ENCODE assay signal across 11 cellular contexts in the genomic region with DNA sequence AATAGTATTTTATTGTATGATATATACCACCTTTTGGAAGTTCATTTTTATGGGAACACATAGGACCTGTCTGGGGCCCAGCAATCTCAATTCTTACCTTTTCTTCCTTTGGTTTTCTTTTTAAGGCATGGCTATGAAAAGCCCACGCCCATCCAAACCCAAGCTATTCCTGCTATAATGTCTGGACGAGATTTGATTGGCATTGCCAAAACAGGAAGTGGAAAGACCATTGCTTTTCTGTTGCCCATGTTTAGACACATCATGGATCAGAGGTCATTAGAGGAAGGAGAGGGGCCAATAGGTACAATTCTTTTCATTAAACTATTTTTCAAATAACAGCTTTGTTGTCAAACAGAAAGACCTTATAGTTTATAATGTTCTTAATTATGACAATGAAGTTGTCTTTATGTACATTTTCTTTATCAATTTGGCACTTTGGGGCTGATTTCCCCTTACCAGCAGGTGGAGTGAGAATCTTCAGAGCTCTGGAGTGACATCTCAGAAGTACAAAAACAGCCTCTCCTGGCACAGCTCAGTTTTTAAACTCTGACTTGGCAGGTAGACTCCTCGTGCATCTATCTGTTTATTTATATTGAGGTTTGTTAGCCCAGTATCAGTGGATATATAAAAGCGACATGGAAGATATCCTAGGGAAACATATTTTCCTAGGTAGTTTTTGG. TPM values are rescaled to one million over a fixed set of nuclear protein-coding genes. Genes with fewer than 3 reads are reported as not detected.
A peak's percentile ranks its signal among the peaks of the same experiment; 100 is the strongest.
DNase-seq lines count a peak whose midpoint lies in the region; ATAC-seq and TF ChIP-seq lines count a peak whose summit lies in the region.
"Had no signal": no experiment of that assay in that cellular context is flagged by ENCODE, and none has a peak within 500 bp of the region (broad histone marks: within the 10 kb centered on the region; RNA-seq: fewer than 3 reads in every experiment).

No MANE protein-coding gene starts in this region.

- no peak overlapping the region for H3K27ac ChIP-seq in naive thymus-derived CD4-positive, alpha-beta T cell (ENCODE audit: low read depth, low read length)
- H3K27ac ChIP-seq in dorsolateral prefrontal cortex, result no peak overlapping the region

- no peaks in the 10 kb centered on the region for H3K9me3 Mint-ChIP-seq in chondrocyte (ENCODE audit: low read depth)
- no peaks in the 10 kb centered on the region for H3K9me3 Mint-ChIP-seq in naive thymus-derived CD4-positive, alpha-beta T cell
- no peaks in the 10 kb centered on the region for H3K9me3 Mint-ChIP-seq in Caco-2 (ENCODE audit: unreplicated experiment)

- peaks cover 22% of the 10 kb centered on the region for H3K36me3 Mint-ChIP-seq in chondrocyte (ENCODE audit: low read depth)
- peaks cover 0 to 40% (median 33%) of the 10 kb centered on the region in 5 donors for H3K36me3 Mint-ChIP-seq in naive thymus-derived CD4-positive, alpha-beta T cell
- H3K36me3 Mint-ChIP-seq in Caco-2 (ENCODE audit: insufficient read depth, unreplicated experiment), result peaks cover 93% of the 10 kb centered on the region

- H3K36me3 ChIP-seq in naive thymus-derived CD4-positive, alpha-beta T cell (ENCODE audit: control insufficient read depth in 2 of 3, insufficient read depth in 3 of 3, low read length in 3 of 3), result peaks cover 11 to 79% (median 13%) of the 10 kb centered on the region in 3 experiments
- H3K36me3 ChIP-seq in Caco-2 (ENCODE audit: control insufficient read depth, insufficient read depth, low read length), result peaks cover 2% of the 10 kb centered on the region; the same call in 1 of the 2 replicates

- H3K4me1 ChIP-seq in naive thymus-derived CD4-positive, alpha-beta T cell (ENCODE audit: control insufficient read depth in 2 of 2, insufficient read depth in 2 of 2, low read length in 2 of 2), result no peaks in the 10 kb centered on the region
- no peaks in the 10 kb centered on the region for H3K4me1 ChIP-seq in Caco-2

- CTCF ChIA-PET in naive thymus-derived CD4-positive, alpha-beta T cell (lab: Charles Lee), result interaction anchor here (0.5 to 1.0 kb wide), 3 partner anchors 27 to 481 kb away, joined by 3 to 4 read pairs (median 3); no protein-coding TSS in a partner anchor
- CTCF ChIA-PET in Caco-2 (lab: Charles Lee), result interaction anchor here (0.6 to 1.0 kb wide), 2 partner anchors 121 to 1314 kb away, joined by 3 to 5 read pairs; a partner anchor contains a TSS

- intact Hi-C loops in naive thymus-derived CD4-positive, alpha-beta T cell (cut with micrococcal nuclease), result loop anchor here (1.0 to 5.0 kb wide), 2 partner anchors 121 to 408 kb away; a partner anchor contains a TSS
- intact Hi-C loops in dorsolateral prefrontal cortex (cut with DNase I), result no loop called here
- intact Hi-C loops in Caco-2 (cut with micrococcal nuclease; ENCODE audit: unreplicated experiment), result no loop called here

- H3K4me3 ChIP-seq in naive thymus-derived CD4-positive, alpha-beta T cell (ENCODE audit: low read length), result no peak overlapping the region
- H3K4me3 ChIP-seq in dorsolateral prefrontal cortex (no peak overlapping the region), Caco-2 (ENCODE audit: low read depth, low read length) (no peak overlapping the region)

- H3K9me3 ChIP-seq in naive thymus-derived CD4-positive, alpha-beta T cell (ENCODE audit: control insufficient read depth in 2 of 3, low read length in 3 of 3), result no peaks in the 10 kb centered on the region
- no peaks in the 10 kb centered on the region for H3K9me3 ChIP-seq in Caco-2

- POLR2A ChIA-PET in naive thymus-derived CD4-positive, alpha-beta T cell (lab: Charles Lee), result interaction anchor here (1.1 kb wide), 1 partner anchor 121 kb away, joined by 3 read pairs; a partner anchor contains a TSS
- POLR2A ChIA-PET in Caco-2 (lab: Charles Lee), result no interaction called here

- H3K27me3 Mint-ChIP-seq in chondrocyte (ENCODE audit: low read depth) (no peaks in the 10 kb centered on the region), Caco-2 (ENCODE audit: insufficient read depth, unreplicated experiment) (no peaks in the 10 kb centered on the region)
- H3K27me3 Mint-ChIP-seq in naive thymus-derived CD4-positive, alpha-beta T cell, result no peaks in the 10 kb centered on the region
- H3K27me3 Mint-ChIP-seq: progenitor cell of endocrine pancreas had no signal

- TF ChIP-seq CTCF in LNCAP (IDR thresholded peaks at IDR 0.05) (peak; percentile 63), chondrocyte (IDR thresholded peaks at IDR 0.05) (peak; percentile 53), dorsolateral prefrontal cortex (IDR thresholded peaks at IDR 0.05 in 54 of 56, conservative IDR thresholded peaks at IDR 0.05 in 2 of 56; ENCODE audit: low read depth in 1 of 56, partially characterized antibody in 56 of 56) (peak in 2 of 56 donors; percentile 10 to 14), Caco-2 (IDR thresholded peaks at IDR 0.05; ENCODE audit: insufficient read depth in 1 of 2, low read depth in 1 of 2, low read length in 1 of 2, severe bottlenecking in 1 of 2, unreplicated experiment in 1 of 2) (peak in 1 of 2 experiments; percentile 21)

- no peak overlapping the region for H3K27ac Mint-ChIP-seq in chondrocyte (ENCODE audit: unreplicated experiment)
- H3K27ac Mint-ChIP-seq in naive thymus-derived CD4-positive, alpha-beta T cell, result peak overlapping the region in 4 of 9 donors; percentile 14 to 31 (median 24)
- H3K27ac Mint-ChIP-seq in Caco-2 (ENCODE audit: unreplicated experiment), result no peak overlapping the region

- H3K4me3 Mint-ChIP-seq in chondrocyte (ENCODE audit: unreplicated experiment), result no peak overlapping the region
- H3K4me3 Mint-ChIP-seq in naive thymus-derived CD4-positive, alpha-beta T cell, result no peak overlapping the region
- no peak overlapping the region for H3K4me3 Mint-ChIP-seq in Caco-2 (ENCODE audit: unreplicated experiment)

- BruUV-seq in Caco-2 (replicated peaks; lab: Mats Ljungman, UMichigan), result no TSS peak

- H3K4me1 Mint-ChIP-seq in chondrocyte (ENCODE audit: low read depth), result no peaks in the 10 kb centered on the region
- peaks cover 0 to 3% (median 0%) of the 10 kb centered on the region in 7 donors for H3K4me1 Mint-ChIP-seq in naive thymus-derived CD4-positive, alpha-beta T cell
- no peaks in the 10 kb centered on the region for H3K4me1 Mint-ChIP-seq in Caco-2 (ENCODE audit: low read depth, unreplicated experiment)

- H3K27me3 ChIP-seq in naive thymus-derived CD4-positive, alpha-beta T cell (ENCODE audit: control insufficient read depth in 2 of 2, insufficient read depth in 2 of 2, low read length in 2 of 2), result no peaks in the 10 kb centered on the region
- no peaks in the 10 kb centered on the region for H3K27me3 ChIP-seq in dorsolateral prefrontal cortex
- H3K27me3 ChIP-seq in Caco-2 (replicated peaks; ENCODE audit: control insufficient read depth, insufficient read depth, low read length), result no peaks in the 10 kb centered on the region

- ATAC-seq in naive thymus-derived CD4-positive, alpha-beta T cell, result no peak
- ATAC-seq in GM18909 (IDR thresholded peaks at IDR 0.05; ENCODE audit: poor library complexity, unreplicated experiment), result no peak
- no peak for ATAC-seq in GM21619 (IDR thresholded peaks at IDR 0.05; ENCODE audit: unreplicated experiment)

- DNase-seq in Daoy (ENCODE audit: low read depth) (peak; percentile 7), chondrocyte (ENCODE audit: low spot score) (no peak), dorsolateral prefrontal cortex (no peak), Caco-2 (no peak)
- peak in 5 of 9 donors; percentile 1 to 28 (median 21) for DNase-seq in naive thymus-derived CD4-positive, alpha-beta T cell
- DNase-seq: activated effector memory CD4-positive, alpha-beta T cell treated with Interleukin-2 at 50 U/mL for 16 hours; NCI-H1092 treated with DMSO at 0.1 percent for 48 hours had no signal

RNA-seq across cellular contexts. Expression of a gene that starts 25.8 kb away (rescaled TPM):
- total RNA-seq in Daoy (2014; rRNA removed; shearing (Covaris generic)), result 35.1 and 69.1 TPM in 2 replicates
- total RNA-seq in chondrocyte, result 32.0 to 55.8 TPM (median 37.8 TPM) in 3 replicates
- 10 to 100 TPM; 51.2 to 72.5 (median 64.2) TPM for total RNA-seq in naive thymus-derived CD4-positive, alpha-beta T cell
- 10 to 100 TPM; 18.0 to 23.7 TPM for polyA plus RNA-seq in naive thymus-derived CD4-positive, alpha-beta T cell
- total RNA-seq in dorsolateral prefrontal cortex, result 10 to 100 TPM; 39.7 to 84.6 (median 56.9) TPM
- total RNA-seq in Caco-2 (2022), result 96.1 and 116 TPM in 2 replicates

RNA-seq across cellular contexts. Expression of a gene that starts 46.0 kb away (rescaled TPM):
- 24.7 and 32.3 TPM in 2 replicates for total RNA-seq in Daoy (2014; rRNA removed; shearing (Covaris generic))
- total RNA-seq in chondrocyte (36.1 to 41.6 TPM (median 39.0 TPM) in 3 replicates), dorsolateral prefrontal cortex (10 to 100 TPM; 23.1 to 93.4 (median 48.1) TPM), Caco-2 (2022) (26.6 and 30.9 TPM in 2 replicates)
- 10 to 100 TPM; 20.4 to 38.1 (median 31.8) TPM for total RNA-seq in naive thymus-derived CD4-positive, alpha-beta T cell
- 10 to 100 TPM; 34.2 to 40.0 TPM for polyA plus RNA-seq in naive thymus-derived CD4-positive, alpha-beta T cell

Comparison
In these comparisons a context has a peak if more than half of its experiments do, and no peak if none do; other contexts are left out.
1. DNase-seq: peak in Daoy (single experiment) and naive thymus-derived CD4-positive, alpha-beta T cell (5 of 9); none in chondrocyte (single experiment), dorsolateral prefrontal cortex (0 of 10) and Caco-2 (0 of 2).
2. intact Hi-C loops: an anchor here in naive thymus-derived CD4-positive, alpha-beta T cell (1.0 to 5.0 kb wide); none called in dorsolateral prefrontal cortex and Caco-2.